In genomic region chr10:93921338-93921737, GRCh38 we compare ENCODE assay signal across 2 cellular contexts.
TF ChIP-seq lines count a peak whose summit lies in the region.

No MANE protein-coding gene starts in this region.

TF ChIP-seq in HEK293, 187 proteins besides CTCF, POLR2A, EP300 and RAD21:
- TF ChIP-seq, protein P1, sequence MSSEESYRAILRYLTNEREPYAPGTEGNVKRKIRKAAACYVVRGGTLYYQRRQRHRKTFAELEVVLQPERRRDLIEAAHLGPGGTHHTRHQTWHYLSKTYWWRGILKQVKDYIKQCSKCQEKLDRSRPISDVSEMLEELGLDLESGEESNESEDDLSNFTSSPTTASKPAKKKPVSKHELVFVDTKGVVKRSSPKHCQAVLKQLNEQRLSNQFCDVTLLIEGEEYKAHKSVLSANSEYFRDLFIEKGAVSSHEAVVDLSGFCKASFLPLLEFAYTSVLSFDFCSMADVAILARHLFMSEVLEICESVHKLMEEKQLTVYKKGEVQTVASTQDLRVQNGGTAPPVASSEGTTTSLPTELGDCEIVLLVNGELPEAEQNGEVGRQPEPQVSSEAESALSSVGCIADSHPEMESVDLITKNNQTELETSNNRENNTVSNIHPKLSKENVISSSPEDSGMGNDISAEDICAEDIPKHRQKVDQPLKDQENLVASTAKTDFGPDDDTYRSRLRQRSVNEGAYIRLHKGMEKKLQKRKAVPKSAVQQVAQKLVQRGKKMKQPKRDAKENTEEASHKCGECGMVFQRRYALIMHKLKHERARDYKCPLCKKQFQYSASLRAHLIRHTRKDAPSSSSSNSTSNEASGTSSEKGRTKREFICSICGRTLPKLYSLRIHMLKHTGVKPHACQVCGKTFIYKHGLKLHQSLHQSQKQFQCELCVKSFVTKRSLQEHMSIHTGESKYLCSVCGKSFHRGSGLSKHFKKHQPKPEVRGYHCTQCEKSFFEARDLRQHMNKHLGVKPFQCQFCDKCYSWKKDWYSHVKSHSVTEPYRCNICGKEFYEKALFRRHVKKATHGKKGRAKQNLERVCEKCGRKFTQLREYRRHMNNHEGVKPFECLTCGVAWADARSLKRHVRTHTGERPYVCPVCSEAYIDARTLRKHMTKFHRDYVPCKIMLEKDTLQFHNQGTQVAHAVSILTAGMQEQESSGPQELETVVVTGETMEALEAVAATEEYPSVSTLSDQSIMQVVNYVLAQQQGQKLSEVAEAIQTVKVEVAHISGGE (tag by site-specific recombination; conservative IDR thresholded peaks at IDR 0.05; ENCODE audit: low read depth), result no peak
- TF ChIP-seq ZNF654 (tag by site-specific recombination; IDR thresholded peaks at IDR 0.05; ENCODE audit: low read depth) (peak; percentile 25), ZNF48 (tag by site-specific recombination; IDR thresholded peaks at IDR 0.05) (no peak), ZNF624 (tag by site-specific recombination; IDR thresholded peaks at IDR 0.05) (no peak)

TF ChIP-seq in HepG2, 621 proteins besides CTCF, POLR2A, EP300 and RAD21 (continued from another document):
- TF ChIP-seq, protein P2, sequence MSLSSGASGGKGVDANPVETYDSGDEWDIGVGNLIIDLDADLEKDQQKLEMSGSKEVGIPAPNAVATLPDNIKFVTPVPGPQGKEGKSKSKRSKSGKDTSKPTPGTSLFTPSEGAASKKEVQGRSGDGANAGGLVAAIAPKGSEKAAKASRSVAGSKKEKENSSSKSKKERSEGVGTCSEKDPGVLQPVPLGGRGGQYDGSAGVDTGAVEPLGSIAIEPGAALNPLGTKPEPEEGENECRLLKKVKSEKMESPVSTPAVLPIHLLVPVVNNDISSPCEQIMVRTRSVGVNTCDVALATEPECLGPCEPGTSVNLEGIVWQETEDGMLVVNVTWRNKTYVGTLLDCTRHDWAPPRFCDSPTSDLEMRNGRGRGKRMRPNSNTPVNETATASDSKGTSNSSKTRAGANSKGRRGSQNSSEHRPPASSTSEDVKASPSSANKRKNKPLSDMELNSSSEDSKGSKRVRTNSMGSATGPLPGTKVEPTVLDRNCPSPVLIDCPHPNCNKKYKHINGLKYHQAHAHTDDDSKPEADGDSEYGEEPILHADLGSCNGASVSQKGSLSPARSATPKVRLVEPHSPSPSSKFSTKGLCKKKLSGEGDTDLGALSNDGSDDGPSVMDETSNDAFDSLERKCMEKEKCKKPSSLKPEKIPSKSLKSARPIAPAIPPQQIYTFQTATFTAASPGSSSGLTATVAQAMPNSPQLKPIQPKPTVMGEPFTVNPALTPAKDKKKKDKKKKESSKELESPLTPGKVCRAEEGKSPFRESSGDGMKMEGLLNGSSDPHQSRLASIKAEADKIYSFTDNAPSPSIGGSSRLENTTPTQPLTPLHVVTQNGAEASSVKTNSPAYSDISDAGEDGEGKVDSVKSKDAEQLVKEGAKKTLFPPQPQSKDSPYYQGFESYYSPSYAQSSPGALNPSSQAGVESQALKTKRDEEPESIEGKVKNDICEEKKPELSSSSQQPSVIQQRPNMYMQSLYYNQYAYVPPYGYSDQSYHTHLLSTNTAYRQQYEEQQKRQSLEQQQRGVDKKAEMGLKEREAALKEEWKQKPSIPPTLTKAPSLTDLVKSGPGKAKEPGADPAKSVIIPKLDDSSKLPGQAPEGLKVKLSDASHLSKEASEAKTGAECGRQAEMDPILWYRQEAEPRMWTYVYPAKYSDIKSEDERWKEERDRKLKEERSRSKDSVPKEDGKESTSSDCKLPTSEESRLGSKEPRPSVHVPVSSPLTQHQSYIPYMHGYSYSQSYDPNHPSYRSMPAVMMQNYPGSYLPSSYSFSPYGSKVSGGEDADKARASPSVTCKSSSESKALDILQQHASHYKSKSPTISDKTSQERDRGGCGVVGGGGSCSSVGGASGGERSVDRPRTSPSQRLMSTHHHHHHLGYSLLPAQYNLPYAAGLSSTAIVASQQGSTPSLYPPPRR (CRISPR knock-in tag; IDR thresholded peaks at IDR 0.05; ENCODE audit: borderline replicate concordance), result no peak
- TF ChIP-seq, protein P3, sequence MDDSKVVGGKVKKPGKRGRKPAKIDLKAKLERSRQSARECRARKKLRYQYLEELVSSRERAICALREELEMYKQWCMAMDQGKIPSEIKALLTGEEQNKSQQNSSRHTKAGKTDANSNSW (CRISPR knock-in tag; IDR thresholded peaks at IDR 0.05; ENCODE audit: borderline replicate concordance), result no peak
